In genomic region chr15:84981711-84982300, GRCh38 we compare ENCODE assay signal across 8 cellular contexts. TPM values are rescaled to one million over a fixed set of nuclear protein-coding genes. Genes with fewer than 3 reads are reported as not detected.
DNase-seq lines count a peak whose midpoint lies in the region; ATAC-seq and TF ChIP-seq lines count a peak whose summit lies in the region.

TSS of gene PDE8A (plus strand) at chr15:84981856. CDS start at chr15:84982163, 307 bp downstream.

- peaks cover 43% of the 10 kb centered on the region for H3K4me1 ChIP-seq in A673 (ENCODE audit: insufficient read depth, low read length, poor library complexity, severe bottlenecking)
- peaks cover 44% of the 10 kb centered on the region for H3K4me1 ChIP-seq in OCI-LY7 (ENCODE audit: insufficient read depth, low read length, poor library complexity, severe bottlenecking)
- H3K4me1 ChIP-seq in adipocyte (ENCODE audit: control insufficient read depth, insufficient read depth, low read length): peaks cover 20% of the 10 kb centered on the region

- H3K27ac ChIP-seq in A673 (ENCODE audit: low read depth, low read length, poor library complexity, severe bottlenecking) (peak within 1 kb of the TSS; percentile 92), OCI-LY7 (ENCODE audit: low read depth, low read length, poor library complexity, severe bottlenecking) (peak within 1 kb of the TSS; percentile 68)

- CTCF ChIA-PET in A673 (lab: Charles Lee): no interaction called here
- CTCF ChIA-PET in OCI-LY7 (lab: Charles Lee; ENCODE audit: unreplicated experiment): interaction anchor here (0.5 kb wide), 1 partner anchor 382 kb away, joined by 3 read pairs; no protein-coding TSS in a partner anchor

- H3K9me3 ChIP-seq in A673 (ENCODE audit: low read depth, low read length, poor library complexity, severe bottlenecking): no peaks in the 10 kb centered on the region
- H3K9me3 ChIP-seq in OCI-LY7 (ENCODE audit: low read length): no peaks in the 10 kb centered on the region
- no peaks in the 10 kb centered on the region for H3K9me3 ChIP-seq in adipocyte (ENCODE audit: control insufficient read depth, low read length)

- peak; percentile 25 for ATAC-seq in GM18502 (IDR thresholded peaks at IDR 0.05; ENCODE audit: poor library complexity, unreplicated experiment)
- peak; percentile 12 for ATAC-seq in HG02870 (IDR thresholded peaks at IDR 0.05; ENCODE audit: unreplicated experiment)
- no peak for ATAC-seq in left ventricle myocardium superior

- TF ChIP-seq CTCF in A673 (conservative IDR thresholded peaks at IDR 0.05; ENCODE audit: low read depth, low read length) (no peak), OCI-LY7 (conservative IDR thresholded peaks at IDR 0.05; ENCODE audit: low read length) (no peak)

- no TSS peak for BruUV-seq in A673 (replicated peaks; lab: Mats Ljungman, UMichigan)
- BruUV-seq in OCI-LY7 (replicated peaks; lab: Mats Ljungman, UMichigan): no TSS peak

- H3K9ac ChIP-seq in adipocyte (ENCODE audit: low read length): peak within 1 kb of the TSS; percentile 86

- 0 out of 2 replicates have a peak, but pooled peaks cover 4% of the 10 kb centered on the region for H4K20me1 ChIP-seq in OCI-LY7 (ENCODE audit: insufficient read depth, low read length)

- H3K27me3 ChIP-seq in A673 (replicated peaks; ENCODE audit: insufficient read depth, low read depth, low read length, poor library complexity) (no peaks in the 10 kb centered on the region), adipocyte (replicated peaks; ENCODE audit: control insufficient read depth, insufficient read depth, low read length) (no peaks in the 10 kb centered on the region)

- peak within 1 kb of the TSS; percentile 90 for H3K4me2 ChIP-seq in OCI-LY7 (ENCODE audit: low read length)

- H2AFZ ChIP-seq in OCI-LY7 (ENCODE audit: low read length): peak within 1 kb of the TSS; percentile 71

- POLR2A ChIA-PET in A673 (lab: Charles Lee; ENCODE audit: low non-redundant PET) (no interaction called here), OCI-LY7 (lab: Charles Lee) (interaction anchor here (1.1 kb wide), 1 partner anchor 9 kb away, joined by 3 read pairs; no protein-coding TSS in a partner anchor)

- peaks cover 21% of the 10 kb centered on the region for H3K79me2 ChIP-seq in OCI-LY7 (ENCODE audit: insufficient read depth, low read depth, low read length)

- DNase-seq in A673 (ENCODE audit: low spot score) (peak; percentile 70), OCI-LY7 (ENCODE audit: low spot score) (peak; percentile 64), adipocyte (ENCODE audit: low read depth) (peak; percentile 78), left ventricle myocardium superior (peak; percentile 75), retina (peak; percentile 69), kidney glomerular epithelial cell (lab: John Stamatoyannopoulos, UW) (no peak)

- intact Hi-C loops in A673 (cut with micrococcal nuclease; ENCODE audit: unreplicated experiment) (no loop called here), OCI-LY7 (cut with micrococcal nuclease; ENCODE audit: unreplicated experiment) (loop anchor here (2.0 kb wide), 3 partner anchors 29 to 383 kb away; no protein-coding TSS in a partner anchor), left ventricle myocardium superior (cut with micrococcal nuclease) (no loop called here)

- no peaks in the 10 kb centered on the region for H3K9me2 ChIP-seq in OCI-LY7 (ENCODE audit: insufficient read depth, low read length)

- H3K4me3 ChIP-seq in A673 (ENCODE audit: low read depth, low read length, poor library complexity, severe bottlenecking): peak within 1 kb of the TSS; percentile 86
- H3K4me3 ChIP-seq in OCI-LY7 (ENCODE audit: low read depth, low read length, poor library complexity, severe bottlenecking): peak within 1 kb of the TSS; percentile 73
- peak within 1 kb of the TSS; percentile 92 for H3K4me3 ChIP-seq in adipocyte (ENCODE audit: low read length)

- H3K36me3 ChIP-seq in A673 (ENCODE audit: insufficient read depth, low read length, poor library complexity, severe bottlenecking) (no peaks in the 10 kb centered on the region), OCI-LY7 (ENCODE audit: insufficient read depth, low read length) (no peaks in the 10 kb centered on the region), adipocyte (ENCODE audit: control insufficient read depth, insufficient read depth, low read length, severe bottlenecking) (no peaks in the 10 kb centered on the region)

RNA-seq across cellular contexts. Expression of gene PDE8A, which starts in this region (rescaled TPM):
- 69.8 and 80.7 TPM in 2 replicates for total RNA-seq in A673 (2021)
- 17.3 and 28.3 TPM in 2 replicates for total RNA-seq in OCI-LY7 (2014; rRNA removed; shearing (Covaris generic))
- 29.6 and 32.3 TPM in 2 replicates for total RNA-seq in OCI-LY7 (2022)
- total RNA-seq in left ventricle myocardium superior: 14.9 TPM
